8 cellular contexts compared by ENCODE assay signal in the genomic region with DNA sequence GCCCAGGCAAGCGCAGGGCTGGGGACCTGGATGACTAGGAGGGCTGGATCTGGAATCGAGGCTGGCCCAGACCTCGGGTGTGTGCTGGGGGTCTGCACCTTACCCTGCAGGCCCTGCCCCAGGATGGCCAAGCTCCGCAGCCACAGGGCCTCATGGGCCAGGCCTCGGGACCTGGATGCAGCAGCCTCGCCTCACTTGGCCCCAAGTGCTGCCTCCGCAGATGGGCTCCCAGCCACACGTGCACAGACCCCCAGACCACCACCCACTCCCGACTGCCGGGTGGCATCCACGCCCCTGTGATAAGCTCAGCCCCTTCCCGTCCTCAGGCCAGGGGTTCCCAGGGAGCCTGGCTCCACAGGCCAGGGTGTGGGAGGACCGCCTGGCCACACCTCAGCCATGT.
DNase-seq lines count a peak whose midpoint lies in the region; ATAC-seq, FAIRE-seq and TF ChIP-seq lines count a peak whose summit lies in the region.
"Not testable (repeated sequence)": the region's sequence is repeated elsewhere in the genome, so short reads cannot be mapped to it uniquely, and the experiment has no call there.

No MANE protein-coding gene starts in this region.

- not testable (repeated sequence) for H3K23ac ChIP-seq in neuronal stem cell (ENCODE audit: low read depth, low read length, poor library complexity)

- H2AK5ac ChIP-seq in neuronal stem cell (ENCODE audit: low read depth, low read length) = not testable (repeated sequence)

- H2AFZ ChIP-seq in K562 (ENCODE audit: low read depth, low read length); neuronal stem cell (ENCODE audit: low read length): not testable (repeated sequence)

- BruUV-seq in K562 (replicated peaks; lab: Mats Ljungman, UMichigan) = not testable (repeated sequence)

- not testable (repeated sequence) for H3K4ac ChIP-seq in neuronal stem cell (ENCODE audit: low read length)

- POLR2A ChIA-PET in K562 (lab: Yijun Ruan, JAX) = interaction anchor here (0.6 to 0.8 kb wide), 3 partner anchors 13 to 59 kb away, joined by 3 read pairs; no protein-coding TSS in a partner anchor

- not testable (repeated sequence) for H3K18ac ChIP-seq in neuronal stem cell (ENCODE audit: low read length)

- not testable (repeated sequence) for H3K9me3 ChIP-seq in K562 (replicated peaks; ENCODE audit: control insufficient read depth, insufficient read depth, low read depth, low read length); esophagus muscularis mucosa; neuronal stem cell (replicated peaks in 1 of 2; ENCODE audit: control insufficient read depth in 2 of 2, insufficient read depth in 1 of 2, low read depth in 1 of 2, low read length in 2 of 2)

- not testable (repeated sequence) for H3K27ac ChIP-seq in K562 (ENCODE audit: extremely low read depth, low read depth, low read length); esophagus muscularis mucosa (replicated peaks in 1 of 4); neuronal stem cell (replicated peaks; ENCODE audit: low read length)

- H3K4me1 Mint-ChIP-seq in activated CD4-positive, alpha-beta T cell treated with anti-CD3 and anti-CD28 coated beads, Interleukin-2, amount 10 ng/mL, durations not matched to agents 24 days and 14 days; osteocyte (ENCODE audit: unreplicated experiment): not testable (repeated sequence)

- H2BK5ac ChIP-seq in neuronal stem cell (ENCODE audit: low read length) = not testable (repeated sequence)

- not testable (repeated sequence) for H2BK15ac ChIP-seq in neuronal stem cell (ENCODE audit: low read length)

- not testable (repeated sequence) for H4K91ac ChIP-seq in neuronal stem cell (ENCODE audit: low read depth, low read length, poor library complexity)

- DNase-seq in activated CD4-positive, alpha-beta T cell treated with anti-CD3 and anti-CD28 coated beads, Interleukin-2, amount 10 ng/mL, durations not matched to agents 24 days and 14 days = peak; percentile 47
- peak; percentile 11 for DNase-seq in activated CD8-positive, alpha-beta memory T cell treated with anti-CD3 and anti-CD28 coated beads for 24 hours
- DNase-seq in K562 (ENCODE audit: extremely low read depth in 1 of 4, low spot score in 3 of 4); neuronal stem cell (ENCODE audit: low spot score): not testable (repeated sequence)
- DNase-seq in esophagus muscularis mucosa (ENCODE audit: extremely low spot score) = peak; percentile 37
- DNase-seq in mesenteric fat pad (ENCODE audit: low spot score) = peak; percentile 57
- DNase-seq in osteocyte (ENCODE audit: extremely low spot score, unreplicated experiment) = peak; percentile 79
- DNase-seq in sciatic nerve (ENCODE audit: low spot score) = peak; percentile 21

- H3K4me1 ChIP-seq in K562 (replicated peaks in 1 of 2; ENCODE audit: control insufficient read depth in 2 of 2, insufficient read depth in 2 of 2, low read length in 2 of 2) = peaks cover 0 to 18% of the 10 kb centered on the region in 2 experiments; a peak in 1 of 5 replicates
- not testable (repeated sequence) for H3K4me1 ChIP-seq in esophagus muscularis mucosa; neuronal stem cell (ENCODE audit: control insufficient read depth in 2 of 2, insufficient read depth in 1 of 2, low read depth in 1 of 2, low read length in 2 of 2)

- H3K4me3 ChIP-seq in K562; esophagus muscularis mucosa; neuronal stem cell (ENCODE audit: low read length in 2 of 2): not testable (repeated sequence)

- not testable (repeated sequence) for H3K9ac ChIP-seq in K562 (ENCODE audit: insufficient read depth in 1 of 2, low read depth in 2 of 2, low read length in 2 of 2); neuronal stem cell (ENCODE audit: low read depth, low read length, poor library complexity)

- not testable (repeated sequence) for H3K27ac Mint-ChIP-seq in activated CD4-positive, alpha-beta T cell treated with anti-CD3 and anti-CD28 coated beads, Interleukin-2, amount 10 ng/mL, durations not matched to agents 24 days and 14 days; osteocyte (ENCODE audit: unreplicated experiment)

- H4K8ac ChIP-seq in neuronal stem cell (ENCODE audit: low read depth, low read length) = not testable (repeated sequence)

- H3K4me3 Mint-ChIP-seq in activated CD4-positive, alpha-beta T cell treated with anti-CD3 and anti-CD28 coated beads, Interleukin-2, amount 10 ng/mL, durations not matched to agents 24 days and 14 days; osteocyte (ENCODE audit: unreplicated experiment): not testable (repeated sequence)

- TF ChIP-seq RAD21 in K562 (CRISPR knock-in tag; conservative IDR thresholded peaks at IDR 0.05 in 1 of 2, IDR thresholded peaks at IDR 0.05 in 1 of 2) = not testable (repeated sequence)

- H3K9me3 Mint-ChIP-seq in activated CD4-positive, alpha-beta T cell treated with anti-CD3 and anti-CD28 coated beads, Interleukin-2, amount 10 ng/mL, durations not matched to agents 24 days and 14 days; osteocyte (ENCODE audit: unreplicated experiment): not testable (repeated sequence)

- CTCF ChIA-PET in K562 (lab: Yijun Ruan, JAX; ENCODE audit: low intra/inter-chr PET ratio) = not testable (repeated sequence)

- H3K79me1 ChIP-seq in neuronal stem cell (ENCODE audit: low read depth, low read length) = not testable (repeated sequence)

- not testable (repeated sequence) for FAIRE-seq in K562 (lab: Jason Lieb, UNC)

- not testable (repeated sequence) for H3K36me3 ChIP-seq in K562 (ENCODE audit: control insufficient read depth, insufficient read depth, low read length); esophagus muscularis mucosa; neuronal stem cell (replicated peaks in 1 of 2; ENCODE audit: control insufficient read depth in 2 of 2, insufficient read depth in 2 of 2, low read length in 2 of 2)

- 7% methylated on average over 13 of the region's 13 CpGs for WGBS in K562 (ENCODE audit: insufficient coverage, low coverage, missing lambda C conversion rate)
- WGBS in esophagus muscularis mucosa = no CpG with 5 or more reads among the region's 13 CpGs
- no CpG with 5 or more reads among the region's 13 CpGs for WGBS in neuronal stem cell (ENCODE audit: extremely low coverage in 2 of 2, insufficient read length in 2 of 2, insufficient replicate concordance in 1 of 2), 2 donors

- not testable (repeated sequence) for ATAC-seq in K562, sciatic nerve

- H3K36me3 Mint-ChIP-seq in activated CD4-positive, alpha-beta T cell treated with anti-CD3 and anti-CD28 coated beads, Interleukin-2, amount 10 ng/mL, durations not matched to agents 24 days and 14 days (ENCODE audit: low read depth); osteocyte (ENCODE audit: unreplicated experiment): not testable (repeated sequence)

- TF ChIP-seq EP300 in K562 (IDR thresholded peaks at IDR 0.05; ENCODE audit: low read length); esophagus muscularis mucosa (IDR thresholded peaks at IDR 0.05): not testable (repeated sequence)

- H3K27me3 ChIP-seq in K562 (ENCODE audit: control insufficient read depth in 2 of 2, insufficient read depth in 2 of 2, low read length in 2 of 2) (peaks cover 23 to 36% of the 10 kb centered on the region in 2 experiments), esophagus muscularis mucosa (peaks cover 0 to 38% (median 15%) of the 10 kb centered on the region in 4 donors)
- H3K27me3 ChIP-seq in neuronal stem cell (ENCODE audit: control insufficient read depth in 3 of 3, insufficient read depth in 3 of 3, low read depth in 1 of 3, low read length in 3 of 3) = not testable (repeated sequence)

- not testable (repeated sequence) for TF ChIP-seq POLR2A in K562 (conservative IDR thresholded peaks at IDR 0.05); esophagus muscularis mucosa (IDR thresholded peaks at IDR 0.05; ENCODE audit: low read depth)

- not testable (repeated sequence) for TF ChIP-seq CTCF in K562 (IDR thresholded peaks at IDR 0.05 in 2 of 3, conservative IDR thresholded peaks at IDR 0.05 in 1 of 3; ENCODE audit: insufficient read depth in 2 of 3, low read depth in 1 of 3, low read length in 3 of 3); esophagus muscularis mucosa (IDR thresholded peaks at IDR 0.05); osteocyte (IDR thresholded peaks at IDR 0.05)

- H2BK120ac ChIP-seq in neuronal stem cell (ENCODE audit: low read depth, low read length) = not testable (repeated sequence)

- in situ Hi-C loops in K562 (cut with MboI) = loop anchor here (5.0 kb wide), 1 partner anchor 1447 kb away; no protein-coding TSS in a partner anchor

- H2BK12ac ChIP-seq in neuronal stem cell (ENCODE audit: low read length) = not testable (repeated sequence)

- not testable (repeated sequence) for H3K9me1 ChIP-seq in K562 (ENCODE audit: control insufficient read depth, insufficient read depth, low read length)

- intact Hi-C loops in activated CD4-positive, alpha-beta T cell treated with anti-CD3 and anti-CD28 coated beads, Interleukin-2, amount 10 ng/mL, durations not matched to agents 24 days and 14 days (cut with micrococcal nuclease); esophagus muscularis mucosa (cut with DNase I); sciatic nerve (cut with DNase I): not testable (repeated sequence)
- intact Hi-C loops in K562 (cut with micrococcal nuclease) = loop anchor here (10.0 kb wide), 1 partner anchor 255 kb away; no protein-coding TSS in a partner anchor

- not testable (repeated sequence) for H3K4me2 ChIP-seq in K562 (ENCODE audit: insufficient read depth, low read length); neuronal stem cell (ENCODE audit: insufficient read depth, low read length, poor library complexity, severe bottlenecking)

- H3K14ac ChIP-seq in neuronal stem cell (ENCODE audit: low read length) = peak overlapping the region; percentile 8

- not testable (repeated sequence) for H3K79me2 ChIP-seq in K562 (ENCODE audit: control insufficient read depth, insufficient read depth, low read length)

- not testable (repeated sequence) for H4K20me1 ChIP-seq in K562 (replicated peaks; ENCODE audit: control insufficient read depth, insufficient read depth, low read length)

- peaks cover 30% of the 10 kb centered on the region for H3K27me3 Mint-ChIP-seq in activated CD4-positive, alpha-beta T cell treated with anti-CD3 and anti-CD28 coated beads, Interleukin-2, amount 10 ng/mL, durations not matched to agents 24 days and 14 days
- H3K27me3 Mint-ChIP-seq in osteocyte (ENCODE audit: unreplicated experiment) = peaks cover 36% of the 10 kb centered on the region
